Comparison of ENCODE assay signal across 20 cellular contexts in genomic region chr5:98096155-98096554, GRCh38.
A peak's percentile ranks its signal among the peaks of the same experiment; 100 is the strongest.
DNase-seq lines count a peak whose midpoint lies in the region; ATAC-seq and TF ChIP-seq lines count a peak whose summit lies in the region.
"Had no signal": no experiment of that assay in that cellular context is flagged by ENCODE, and none has a peak within 500 bp of the region (broad histone marks: within the 10 kb centered on the region; RNA-seq: fewer than 3 reads in every experiment).

No MANE protein-coding gene starts in this region.

- no peak overlapping the region for H4K91ac ChIP-seq in mesenchymal stem cell (ENCODE audit: low read length)

- H3K23ac ChIP-seq in mesenchymal stem cell (ENCODE audit: low read length in 2 of 2): no peak overlapping the region

- no peak overlapping the region for H3K9ac ChIP-seq in mesenchymal stem cell (ENCODE audit: low read length)
- H3K9ac ChIP-seq: BLaER1 had no signal

- H2AFZ ChIP-seq in mesenchymal stem cell (ENCODE audit: low read depth, low read length): no peak overlapping the region

- no peaks in the 10 kb centered on the region for H3K27me3 Mint-ChIP-seq in activated T-cell treated with anti-CD3 and anti-CD28 coated beads, Interleukin-2, amount 50 U/mL, for 4 hours (ENCODE audit: low read depth)

- no peaks in the 10 kb centered on the region for H3K27me3 ChIP-seq in mesenchymal stem cell (ENCODE audit: control insufficient read depth in 1 of 2, insufficient read depth in 1 of 2, low read length in 2 of 2)
- H3K27me3 ChIP-seq: BLaER1, body of pancreas, transverse colon had no signal

- no peak overlapping the region for H2BK12ac ChIP-seq in mesenchymal stem cell (ENCODE audit: low read length in 2 of 2)

- DNase-seq in EH (ENCODE audit: low read depth) (peak; percentile 82), NOMO-1 treated with DMSO at 0.1 percent for 48 hours (lab: John Stamatoyannopoulos, UW; ENCODE audit: unreplicated experiment) (peak; percentile 23), choroid plexus epithelial cell (ENCODE audit: low read depth) (peak; percentile 89), mesenchymal stem cell (peak; percentile 80), posterior vena cava (ENCODE audit: low spot score) (no peak)
- no peak for DNase-seq in activated T-cell treated with anti-CD3 and anti-CD28 coated beads, Interleukin-2, amount 50 U/mL, for 4 hours
- DNase-seq: activated effector memory CD4-positive, alpha-beta T cell treated with Interleukin-2 at 50 U/mL for 16 hours; body of pancreas; effector CD4-positive, alpha-beta T cell; H9; NCI-H146; nucleus accumbens; transverse colon had no signal

- TF ChIP-seq CTCF in choroid plexus epithelial cell (conservative IDR thresholded peaks at IDR 0.05; ENCODE audit: low read depth, low read length): no peak

- H2BK15ac ChIP-seq in mesenchymal stem cell (ENCODE audit: low read depth, poor library complexity, severe bottlenecking): no peak overlapping the region

- H3K14ac ChIP-seq in mesenchymal stem cell (ENCODE audit: low read length in 2 of 2): no peak overlapping the region

- H4K8ac ChIP-seq in mesenchymal stem cell (ENCODE audit: low read length): no peak overlapping the region

- intact Hi-C loops in posterior vena cava (cut with DNase I): no loop called here

- no peak overlapping the region for H3K4me2 ChIP-seq in mesenchymal stem cell (ENCODE audit: low read length, poor library complexity, severe bottlenecking)
- H3K4me2 ChIP-seq: BLaER1 had no signal

- no peaks in the 10 kb centered on the region for H3K9me3 ChIP-seq in mesenchymal stem cell (ENCODE audit: control insufficient read depth, low read length)
- H3K9me3 ChIP-seq: BLaER1, body of pancreas, transverse colon had no signal

- no peaks in the 10 kb centered on the region for H3K4me1 Mint-ChIP-seq in activated T-cell treated with anti-CD3 and anti-CD28 coated beads, Interleukin-2, amount 50 U/mL, for 4 hours (ENCODE audit: low read depth)
- H3K4me1 Mint-ChIP-seq: mesothelial cell of epicardium; stimulated activated effector memory CD8-positive, alpha-beta T cell treated with anti-CD3 and anti-CD28 coated beads, Interleukin-12 subunit alpha, Interleukin-12 subunit beta, amount 100 ng/mL, for 72 hours had no signal

- no peak overlapping the region for H3K4ac ChIP-seq in mesenchymal stem cell (ENCODE audit: low read depth in 1 of 2, low read length in 2 of 2)

- H3K4me3 ChIP-seq in choroid plexus epithelial cell (ENCODE audit: low read depth, low read length): no peak overlapping the region
- H3K4me3 ChIP-seq in mesenchymal stem cell (ENCODE audit: insufficient read depth in 1 of 2, low read depth in 1 of 2, low read length in 2 of 2): no peak overlapping the region
- H3K4me3 ChIP-seq: BLaER1, body of pancreas, K562, transverse colon had no signal

- H3K79me1 ChIP-seq in mesenchymal stem cell (replicated peaks; ENCODE audit: low read length, poor library complexity, severe bottlenecking): no peaks in the 10 kb centered on the region

- no peak overlapping the region for H2BK120ac ChIP-seq in mesenchymal stem cell (ENCODE audit: low read depth, low read length)

- no peak overlapping the region for H2BK5ac ChIP-seq in mesenchymal stem cell (ENCODE audit: low read depth, low read length, poor library complexity, severe bottlenecking)

- 41% methylated on average over 1 of the region's 1 CpG for WGBS in mesenchymal stem cell

- no peak overlapping the region for H3K27ac ChIP-seq in mesenchymal stem cell (ENCODE audit: low read length, poor library complexity, severe bottlenecking)
- H3K27ac ChIP-seq: BLaER1, body of pancreas, transverse colon had no signal

- no peak for ATAC-seq in activated T-cell treated with anti-CD3 and anti-CD28 coated beads, Interleukin-2, amount 50 U/mL, for 4 hours
- ATAC-seq in GM18861 (IDR thresholded peaks at IDR 0.05; ENCODE audit: unreplicated experiment) (no peak), HG03139 (IDR thresholded peaks at IDR 0.05; ENCODE audit: unreplicated experiment) (no peak)
- ATAC-seq: body of pancreas; K562; SK-N-SH treated with all-trans-retinoic acid at 6 μM for 48 hours; stimulated activated effector memory CD8-positive, alpha-beta T cell treated with anti-CD3 and anti-CD28 coated beads, Interleukin-12 subunit alpha, Interleukin-12 subunit beta, amount 100 ng/mL, for 72 hours had no signal

- H3K36me3 ChIP-seq in mesenchymal stem cell (ENCODE audit: control insufficient read depth in 1 of 2, insufficient read depth in 2 of 2, low read depth in 1 of 2, low read length in 2 of 2): no peaks in the 10 kb centered on the region
- H3K36me3 ChIP-seq: BLaER1, transverse colon had no signal

- no peak overlapping the region for H3K18ac ChIP-seq in mesenchymal stem cell (ENCODE audit: low read depth in 1 of 2, low read length in 2 of 2)

- no peaks in the 10 kb centered on the region for H3K36me3 Mint-ChIP-seq in activated T-cell treated with anti-CD3 and anti-CD28 coated beads, Interleukin-2, amount 50 U/mL, for 4 hours (ENCODE audit: insufficient read depth)
- H3K36me3 Mint-ChIP-seq: mesothelial cell of epicardium; stimulated activated effector memory CD8-positive, alpha-beta T cell treated with anti-CD3 and anti-CD28 coated beads, Interleukin-12 subunit alpha, Interleukin-12 subunit beta, amount 100 ng/mL, for 72 hours had no signal

- no peak overlapping the region for H3K4me3 Mint-ChIP-seq in activated T-cell treated with anti-CD3 and anti-CD28 coated beads, Interleukin-2, amount 50 U/mL, for 4 hours
- H3K4me3 Mint-ChIP-seq: H9; mesothelial cell of epicardium; stimulated activated effector memory CD8-positive, alpha-beta T cell treated with anti-CD3 and anti-CD28 coated beads, Interleukin-12 subunit alpha, Interleukin-12 subunit beta, amount 100 ng/mL, for 72 hours had no signal

- H2AK5ac ChIP-seq in mesenchymal stem cell (ENCODE audit: low read length, severe bottlenecking): no peak overlapping the region

- H3K9me3 Mint-ChIP-seq in activated T-cell treated with anti-CD3 and anti-CD28 coated beads, Interleukin-2, amount 50 U/mL, for 4 hours: no peaks in the 10 kb centered on the region
- H3K9me3 Mint-ChIP-seq: H9, mesothelial cell of epicardium had no signal

- no peaks in the 10 kb centered on the region for H3K4me1 ChIP-seq in mesenchymal stem cell (ENCODE audit: control insufficient read depth, insufficient read depth, low read depth, low read length)
- H3K4me1 ChIP-seq: BLaER1, body of pancreas, transverse colon had no signal

Comparison
In these comparisons a context has a peak if more than half of its experiments do, and no peak if none do; other contexts are left out.
1. DNase-seq: peak in EH (single experiment), NOMO-1 treated with DMSO at 0.1 percent for 48 hours (single experiment), choroid plexus epithelial cell (single experiment) and mesenchymal stem cell (single experiment); none in activated T-cell treated with anti-CD3 and anti-CD28 coated beads, Interleukin-2, amount 50 U/mL, for 4 hours (single experiment) and posterior vena cava (single experiment).